Comparison of ENCODE assay signal across 8 cellular contexts in the genomic region with DNA sequence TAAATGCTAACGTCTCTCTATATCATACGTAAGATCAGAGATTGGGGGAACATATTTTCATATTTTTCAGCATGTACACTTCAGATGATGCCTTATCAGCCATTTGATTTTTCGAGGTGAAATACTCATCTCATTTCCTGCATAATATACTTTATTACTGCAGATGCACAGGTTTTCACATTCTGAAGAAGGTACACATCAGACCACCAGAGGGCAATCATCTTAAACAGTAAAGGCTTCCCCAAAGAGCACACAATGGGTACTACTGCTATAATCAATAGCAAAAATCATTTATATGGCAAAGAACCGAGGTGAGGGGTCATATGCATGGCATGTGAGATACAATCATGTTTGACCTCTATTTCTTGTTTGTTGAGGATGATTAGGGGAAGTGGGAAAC.
A peak's percentile ranks its signal among the peaks of the same experiment; 100 is the strongest.
DNase-seq lines count a peak whose midpoint lies in the region; ATAC-seq and TF ChIP-seq lines count a peak whose summit lies in the region.

No MANE protein-coding gene starts in this region.

- H3K4me1 ChIP-seq in Peyer's patch, result no peaks in the 10 kb centered on the region
- no peaks in the 10 kb centered on the region for H3K4me1 ChIP-seq in foreskin keratinocyte
- no peaks in the 10 kb centered on the region for H3K4me1 ChIP-seq in upper lobe of right lung

- TF ChIP-seq CTCF in Peyer's patch (IDR thresholded peaks at IDR 0.05), result peak in 4 of 6 experiments; percentile 32 to 48 (median 42)
- peak; percentile 68 for TF ChIP-seq CTCF in foreskin keratinocyte (conservative IDR thresholded peaks at IDR 0.05)
- peak; percentile 42 for TF ChIP-seq CTCF in upper lobe of right lung (IDR thresholded peaks at IDR 0.05)

- peak; percentile 78 for ATAC-seq in HG02884 (IDR thresholded peaks at IDR 0.05; ENCODE audit: unreplicated experiment)
- peak; percentile 65 for ATAC-seq in foreskin keratinocyte
- ATAC-seq in upper lobe of right lung, result peak; percentile 50
- ATAC-seq in HG03469 (IDR thresholded peaks at IDR 0.05; ENCODE audit: unreplicated experiment), result no peak

- intact Hi-C loops in upper lobe of right lung (cut with DNase I), result no loop called here

- H3K36me3 ChIP-seq in Peyer's patch (peaks cover 0 to 18% (median 0%) of the 10 kb centered on the region in 3 donors), upper lobe of right lung (no peaks in the 10 kb centered on the region)

- H3K9me3 ChIP-seq in Peyer's patch (no peaks in the 10 kb centered on the region), upper lobe of right lung (no peaks in the 10 kb centered on the region)

- peak; percentile 60 for DNase-seq in NCI-H2196 (lab: John Stamatoyannopoulos, UW; ENCODE audit: unreplicated experiment)
- DNase-seq in NCI-H2196 treated with DMSO at 0.1 percent for 48 hours (lab: John Stamatoyannopoulos, UW; ENCODE audit: unreplicated experiment), result no peak
- no peak for DNase-seq in Peyer's patch
- DNase-seq in foreskin keratinocyte, result peak; percentile 4 to 17
- DNase-seq in upper lobe of right lung, result no peak
- no peak for DNase-seq in activated T-cell treated with anti-CD3 and anti-CD28 coated beads, Interleukin-2, amount 50 U/mL, for 1 hour

- H3K27ac ChIP-seq in Peyer's patch (no peak overlapping the region), foreskin keratinocyte (no peak overlapping the region), upper lobe of right lung (no peak overlapping the region)

- H3K4me3 ChIP-seq in Peyer's patch (no peak overlapping the region), upper lobe of right lung (no peak overlapping the region)

- TF ChIP-seq POLR2A in Peyer's patch (IDR thresholded peaks at IDR 0.05), result no peak

- H3K27me3 ChIP-seq in Peyer's patch (no peaks in the 10 kb centered on the region), foreskin keratinocyte (no peaks in the 10 kb centered on the region), upper lobe of right lung (no peaks in the 10 kb centered on the region)

Comparison
In these comparisons a context has a peak if more than half of its experiments do, and no peak if none do; other contexts are left out.
1. DNase-seq: peak in NCI-H2196 (single experiment) and foreskin keratinocyte (2 of 2); none in NCI-H2196 treated with DMSO at 0.1 percent for 48 hours (single experiment), Peyer's patch (0 of 3), upper lobe of right lung (single experiment) and activated T-cell treated with anti-CD3 and anti-CD28 coated beads, Interleukin-2, amount 50 U/mL, for 1 hour (single experiment).
2. Peak in every context shown above with its lines, with median percentiles within 50 percentile points of each other: CTCF ChIP-seq.